8 cellular contexts compared by ENCODE assay signal in genomic region chrX:46408553-46409407, GRCh38.
DNase-seq lines count a peak whose midpoint lies in the region; ATAC-seq and FAIRE-seq lines count a peak whose summit lies in the region.

No MANE protein-coding gene starts in this region.

- H3K27ac Mint-ChIP-seq in activated naive CD8-positive, alpha-beta T cell treated with anti-CD3 and anti-CD28 coated beads, Interleukin-2, amount 10 ng/mL, durations not matched to agents 7 days and 5 days = no peak overlapping the region

- H3K27me3 Mint-ChIP-seq in activated naive CD8-positive, alpha-beta T cell treated with anti-CD3 and anti-CD28 coated beads, Interleukin-2, amount 10 ng/mL, durations not matched to agents 7 days and 5 days = peaks cover 5% of the 10 kb centered on the region

- POLR2A ChIA-PET in activated naive CD8-positive, alpha-beta T cell treated with anti-CD3 and anti-CD28 coated beads, Interleukin-2, amount 10 ng/mL, durations not matched to agents 7 days and 5 days (lab: Charles Lee) = no interaction called here

- intact Hi-C loops in left cardiac atrium (cut with DNase I) = no loop called here

- ATAC-seq in activated naive CD8-positive, alpha-beta T cell treated with anti-CD3 and anti-CD28 coated beads, Interleukin-2, amount 10 ng/mL, durations not matched to agents 7 days and 5 days (ENCODE audit: low read depth) = no peak
- ATAC-seq in left cardiac atrium (no peak), GM19324 (IDR thresholded peaks at IDR 0.05; ENCODE audit: low FRiP score, unreplicated experiment) (no peak), HG03159 (IDR thresholded peaks at IDR 0.05; ENCODE audit: unreplicated experiment) (no peak)

- no peaks in the 10 kb centered on the region for H3K9me3 Mint-ChIP-seq in activated naive CD8-positive, alpha-beta T cell treated with anti-CD3 and anti-CD28 coated beads, Interleukin-2, amount 10 ng/mL, durations not matched to agents 7 days and 5 days

- in situ Hi-C loops in SK-MEL-5 (cut with HindIII; ENCODE audit: low pct_unique_long_range_greater_than_20kb, low sequenced_read_pairs) = no loop called here

- FAIRE-seq in HTR-8/SVneo (lab: Jason Lieb, UNC) = no peak

- no peaks in the 10 kb centered on the region for H3K36me3 Mint-ChIP-seq in activated naive CD8-positive, alpha-beta T cell treated with anti-CD3 and anti-CD28 coated beads, Interleukin-2, amount 10 ng/mL, durations not matched to agents 7 days and 5 days

- no peaks in the 10 kb centered on the region for H3K4me1 Mint-ChIP-seq in activated naive CD8-positive, alpha-beta T cell treated with anti-CD3 and anti-CD28 coated beads, Interleukin-2, amount 10 ng/mL, durations not matched to agents 7 days and 5 days

- DNase-seq in DMS 273 (lab: John Stamatoyannopoulos, UW; ENCODE audit: unreplicated experiment) (peak; percentile 83), HTR-8/SVneo (ENCODE audit: insufficient read length, low spot score) (peak; percentile 18), SK-MEL-5 (ENCODE audit: low read depth, low spot score) (peak; percentile 52), left cardiac atrium (peak; percentile 80), renal cortical epithelial cell (ENCODE audit: low read depth) (peak; percentile 52)
- peak; percentile 57 for DNase-seq in activated naive CD8-positive, alpha-beta T cell treated with anti-CD3 and anti-CD28 coated beads, Interleukin-2, amount 10 ng/mL, durations not matched to agents 7 days and 5 days

- H3K4me3 Mint-ChIP-seq in activated naive CD8-positive, alpha-beta T cell treated with anti-CD3 and anti-CD28 coated beads, Interleukin-2, amount 10 ng/mL, durations not matched to agents 7 days and 5 days = no peak overlapping the region

Comparison
In these comparisons a context has a peak if more than half of its experiments do, and no peak if none do; other contexts are left out.
1. DNase-seq: peak in every context shown above with its lines; median percentile 83 in DMS 273; 80 in left cardiac atrium; 57 in activated naive CD8-positive, alpha-beta T cell treated with anti-CD3 and anti-CD28 coated beads, Interleukin-2, amount 10 ng/mL, durations not matched to agents 7 days and 5 days; 52 in SK-MEL-5; 52 in renal cortical epithelial cell; 18 in HTR-8/SVneo.